In the genomic region with DNA sequence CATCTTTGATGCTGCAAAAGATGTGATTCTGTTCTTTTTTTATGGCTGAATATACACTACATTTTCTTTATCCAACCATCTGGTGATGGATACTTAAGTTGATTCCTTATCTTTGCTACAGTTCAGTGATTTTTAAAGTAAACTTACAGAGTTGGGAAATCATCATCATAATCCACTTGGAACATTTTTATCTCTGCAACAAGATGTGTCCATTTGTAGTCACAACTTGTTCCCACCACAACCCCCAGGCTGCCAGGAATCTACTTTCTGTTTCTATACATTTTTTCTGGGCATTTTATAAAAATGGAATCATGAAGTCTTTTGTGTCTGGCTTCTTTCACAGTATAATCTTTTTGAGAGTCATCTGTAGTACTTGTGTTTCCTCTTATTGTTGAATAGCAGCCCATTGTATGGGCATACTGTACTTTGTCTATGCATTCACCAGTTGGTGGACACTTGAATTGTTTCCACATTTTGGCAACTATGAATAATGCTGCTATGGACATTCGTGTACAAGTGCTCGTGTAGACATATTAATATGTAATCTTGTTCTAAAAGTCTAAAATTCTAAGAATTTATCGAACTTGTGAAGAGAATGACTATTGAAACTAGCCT, we compare ENCODE assay signal across 16 cellular contexts.
"Had no signal": no experiment of that assay in that cellular context is flagged by ENCODE, and none has a peak within 500 bp of the region (broad histone marks: within the 10 kb centered on the region; RNA-seq: fewer than 3 reads in every experiment).

No MANE protein-coding gene starts in this region.

- H3K4me3 Mint-ChIP-seq: activated CD4-positive, alpha-beta T cell treated with anti-CD3 and anti-CD28 coated beads, Interleukin-2, amount 10 ng/mL, durations not matched to agents 7 days and 5 days; activated naive CD8-positive, alpha-beta T cell treated with anti-CD3 and anti-CD28 coated beads for 36 hours; nephron progenitor cell; stimulated activated naive CD8-positive, alpha-beta T cell treated with anti-CD3 and anti-CD28 coated beads, Interleukin-15, Interleukin-2, amounts not matched to agents 100 ng/mL and 50 ng/mL, for 24 hours; T-helper 2 cell treated with Interferon-gamma antibody and Interleukin-4, amounts not matched to agents 5 μg/mL and 100 μg/mL, for 36 hours had no signal

- H3K27ac ChIP-seq: ascending aorta, prostate gland, testis, upper lobe of right lung had no signal

- H3K36me3 ChIP-seq: ascending aorta, esophagus squamous epithelium, prostate gland, upper lobe of right lung had no signal

- H3K27me3 Mint-ChIP-seq: activated CD4-positive, alpha-beta T cell treated with anti-CD3 and anti-CD28 coated beads, Interleukin-2, amount 10 ng/mL, durations not matched to agents 7 days and 5 days; activated naive CD8-positive, alpha-beta T cell treated with anti-CD3 and anti-CD28 coated beads for 36 hours; stimulated activated naive CD8-positive, alpha-beta T cell treated with anti-CD3 and anti-CD28 coated beads, Interleukin-15, Interleukin-2, amounts not matched to agents 100 ng/mL and 50 ng/mL, for 24 hours had no signal

- DNase-seq: activated CD4-positive, alpha-beta T cell treated with anti-CD3 and anti-CD28 coated beads, Interleukin-2, amount 10 ng/mL, durations not matched to agents 7 days and 5 days; activated CD8-positive, alpha-beta memory T cell treated with anti-CD3 and anti-CD28 coated beads, Interleukin-2, amount 50 U/mL, for 48 hours; activated naive CD8-positive, alpha-beta T cell treated with anti-CD3 and anti-CD28 coated beads for 36 hours; caudate nucleus; effector CD4-positive, alpha-beta T cell; esophagus squamous epithelium; hippocampal formation; nephron progenitor cell; right cardiac atrium; testis; upper lobe of right lung had no signal

- H3K36me3 Mint-ChIP-seq: activated naive CD8-positive, alpha-beta T cell treated with anti-CD3 and anti-CD28 coated beads for 36 hours had no signal

- H3K4me3 ChIP-seq: ascending aorta, coronary artery, esophagus squamous epithelium, prostate gland, testis, upper lobe of right lung had no signal

- H3K4me1 Mint-ChIP-seq: activated CD4-positive, alpha-beta T cell treated with anti-CD3 and anti-CD28 coated beads, Interleukin-2, amount 10 ng/mL, durations not matched to agents 7 days and 5 days; activated naive CD8-positive, alpha-beta T cell treated with anti-CD3 and anti-CD28 coated beads for 36 hours had no signal

- H3K9me3 ChIP-seq: ascending aorta, esophagus squamous epithelium, prostate gland, testis, upper lobe of right lung had no signal

- H3K27me3 ChIP-seq: ascending aorta, esophagus squamous epithelium, testis, upper lobe of right lung had no signal

- H3K4me1 ChIP-seq: prostate gland, testis had no signal

- H3K27ac Mint-ChIP-seq: activated CD4-positive, alpha-beta T cell treated with anti-CD3 and anti-CD28 coated beads, Interleukin-2, amount 10 ng/mL, durations not matched to agents 7 days and 5 days; activated naive CD8-positive, alpha-beta T cell treated with anti-CD3 and anti-CD28 coated beads for 36 hours; nephron progenitor cell; stimulated activated naive CD8-positive, alpha-beta T cell treated with anti-CD3 and anti-CD28 coated beads, Interleukin-15, Interleukin-2, amounts not matched to agents 100 ng/mL and 50 ng/mL, for 24 hours; T-helper 2 cell treated with Interferon-gamma antibody and Interleukin-4, amounts not matched to agents 5 μg/mL and 100 μg/mL, for 36 hours had no signal
